In the genomic region with DNA sequence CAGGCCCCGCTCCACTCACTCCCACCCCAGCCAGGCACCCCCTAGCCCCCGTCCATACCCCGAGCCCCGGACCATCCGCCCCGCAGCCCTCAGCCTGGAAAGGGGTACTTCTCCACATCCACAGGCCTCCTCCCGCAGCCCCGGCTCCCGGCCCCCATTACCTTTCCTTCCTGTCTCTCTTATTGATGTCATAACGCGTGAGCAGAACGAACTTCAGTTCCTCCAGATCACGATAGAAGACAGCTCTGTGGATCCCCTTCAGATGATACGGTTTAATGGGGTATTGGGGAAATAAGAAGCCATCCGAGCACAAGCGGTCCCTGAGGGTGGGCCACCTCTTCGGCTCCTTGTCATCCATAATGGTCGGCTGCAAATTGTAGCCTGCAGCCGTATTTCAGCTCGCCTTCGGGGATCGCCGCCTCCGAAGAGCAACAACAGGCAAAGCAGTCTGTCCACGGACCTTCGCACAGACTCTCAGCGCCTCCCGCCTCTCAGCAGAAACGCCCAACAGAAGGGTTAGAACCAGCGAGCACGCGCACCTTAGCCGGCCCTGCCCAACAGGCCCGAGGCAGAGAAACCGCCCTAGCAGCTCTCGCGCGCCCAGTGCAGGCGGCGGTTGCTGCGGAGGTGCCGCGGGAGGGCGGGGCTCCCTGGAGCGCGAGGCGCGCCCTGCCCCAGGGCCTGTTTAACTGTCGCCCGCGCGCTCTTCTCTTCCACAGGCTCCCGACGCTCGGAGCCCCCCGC, we compare ENCODE assay signal across 1 cellular context.
TF ChIP-seq lines count a peak whose summit lies in the region.
"Not testable (repeated sequence)": the region's sequence is repeated elsewhere in the genome, so short reads cannot be mapped to it uniquely, and the experiment has no call there.

A gene (minus strand): TSS at position 474 of the 744 bp plus-strand sequence. CDS start 116 bp downstream, at position 358.

TF ChIP-seq in HepG2, 621 proteins besides CTCF, POLR2A, EP300 and RAD21 (continued from another document and continues in another):
- TF ChIP-seq, protein P1, sequence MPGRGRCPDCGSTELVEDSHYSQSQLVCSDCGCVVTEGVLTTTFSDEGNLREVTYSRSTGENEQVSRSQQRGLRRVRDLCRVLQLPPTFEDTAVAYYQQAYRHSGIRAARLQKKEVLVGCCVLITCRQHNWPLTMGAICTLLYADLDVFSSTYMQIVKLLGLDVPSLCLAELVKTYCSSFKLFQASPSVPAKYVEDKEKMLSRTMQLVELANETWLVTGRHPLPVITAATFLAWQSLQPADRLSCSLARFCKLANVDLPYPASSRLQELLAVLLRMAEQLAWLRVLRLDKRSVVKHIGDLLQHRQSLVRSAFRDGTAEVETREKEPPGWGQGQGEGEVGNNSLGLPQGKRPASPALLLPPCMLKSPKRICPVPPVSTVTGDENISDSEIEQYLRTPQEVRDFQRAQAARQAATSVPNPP (CRISPR knock-in tag; IDR thresholded peaks at IDR 0.05), result 0 out of 2 replicates have a peak, but pooled peaks have one; percentile 50
- TF ChIP-seq ZNF350 (CRISPR knock-in tag; IDR thresholded peaks at IDR 0.05; ENCODE audit: borderline replicate concordance, low read depth) (peak; percentile 31; the same call in 1 of the 2 replicates), LCORL (CRISPR knock-in tag; IDR thresholded peaks at IDR 0.05) (peak; percentile 36; the same call in 1 of the 2 replicates), ZNF292 (CRISPR knock-in tag; IDR thresholded peaks at IDR 0.05; ENCODE audit: borderline replicate concordance, low read depth) (peak; percentile 57; the same call in 1 of the 2 replicates), ZNF230 (CRISPR knock-in tag; IDR thresholded peaks at IDR 0.05) (0 out of 2 replicates have a peak, but pooled peaks have one; percentile 13), MYC (CRISPR knock-in tag; IDR thresholded peaks at IDR 0.05; ENCODE audit: borderline replicate concordance) (peak; percentile 25; the same call in 1 of the 2 replicates), REPIN1 (CRISPR knock-in tag; IDR thresholded peaks at IDR 0.05; ENCODE audit: borderline replicate concordance, low read depth) (0 out of 2 replicates have a peak, but pooled peaks have one; percentile 53), ZSCAN25 (CRISPR knock-in tag; IDR thresholded peaks at IDR 0.05) (0 out of 2 replicates have a peak, but pooled peaks have one; percentile 41), ZFX (CRISPR knock-in tag; IDR thresholded peaks at IDR 0.05; ENCODE audit: low read depth) (peak; percentile 84), ARNT2 (CRISPR knock-in tag; IDR thresholded peaks at IDR 0.05; ENCODE audit: low read depth) (peak; percentile 62; the same call in 1 of the 2 replicates), ZNF274 (CRISPR knock-in tag; IDR thresholded peaks at IDR 0.05) (peak; percentile 82; the same call in 1 of the 2 replicates), ZNF501 (CRISPR knock-in tag; IDR thresholded peaks at IDR 0.05) (peak; percentile 59; the same call in 1 of the 2 replicates), TMF1 (CRISPR knock-in tag; IDR thresholded peaks at IDR 0.05; ENCODE audit: low read depth) (0 out of 2 replicates have a peak, but pooled peaks have one; percentile 57), MXD4 (CRISPR knock-in tag; IDR thresholded peaks at IDR 0.05) (peak; percentile 54; the same call in 1 of the 2 replicates), NONO (CRISPR knock-in tag; conservative IDR thresholded peaks at IDR 0.05) (0 out of 2 replicates have a peak, but pooled peaks have one; percentile 6), ZFY (CRISPR knock-in tag; IDR thresholded peaks at IDR 0.05) (peak; percentile 63), ZNF546 (CRISPR knock-in tag; conservative IDR thresholded peaks at IDR 0.05) (0 out of 2 replicates have a peak, but pooled peaks have one; percentile 49), POGZ (CRISPR knock-in tag; IDR thresholded peaks at IDR 0.05) (0 out of 2 replicates have a peak, but pooled peaks have one; percentile 40), TAF1 (CRISPR knock-in tag; IDR thresholded peaks at IDR 0.05) (peak; percentile 58), ZNF781 (CRISPR knock-in tag; IDR thresholded peaks at IDR 0.05; ENCODE audit: borderline replicate concordance, not compliant biosample characterization) (peak; percentile 42), NKX3-1 (CRISPR knock-in tag; IDR thresholded peaks at IDR 0.05) (0 out of 2 replicates have a peak, but pooled peaks have one; percentile 51), NFKB2 (CRISPR knock-in tag; IDR thresholded peaks at IDR 0.05; ENCODE audit: borderline replicate concordance) (peak; percentile 58; the same call in 1 of the 2 replicates), ZNF788 (CRISPR knock-in tag; IDR thresholded peaks at IDR 0.05; ENCODE audit: borderline replicate concordance) (peak; percentile 69; the same call in 1 of the 2 replicates), ZNF558 (CRISPR knock-in tag; IDR thresholded peaks at IDR 0.05; ENCODE audit: borderline replicate concordance) (0 out of 2 replicates have a peak, but pooled peaks have one; percentile 38), SAP130 (CRISPR knock-in tag; IDR thresholded peaks at IDR 0.05; ENCODE audit: low read depth) (peak; percentile 42; the same call in 1 of the 2 replicates), ZNF431 (CRISPR knock-in tag; IDR thresholded peaks at IDR 0.05; ENCODE audit: borderline replicate concordance, low read depth) (0 out of 2 replicates have a peak, but pooled peaks have one; percentile 27), KMT2B (CRISPR knock-in tag; IDR thresholded peaks at IDR 0.05) (peak; percentile 51), MAZ (CRISPR knock-in tag; IDR thresholded peaks at IDR 0.05; ENCODE audit: low read depth) (0 out of 2 replicates have a peak, but pooled peaks have one; percentile 44), BRD4 (CRISPR knock-in tag; IDR thresholded peaks at IDR 0.05) (0 out of 2 replicates have a peak, but pooled peaks have one; percentile 49)
- TF ChIP-seq, protein P2, sequence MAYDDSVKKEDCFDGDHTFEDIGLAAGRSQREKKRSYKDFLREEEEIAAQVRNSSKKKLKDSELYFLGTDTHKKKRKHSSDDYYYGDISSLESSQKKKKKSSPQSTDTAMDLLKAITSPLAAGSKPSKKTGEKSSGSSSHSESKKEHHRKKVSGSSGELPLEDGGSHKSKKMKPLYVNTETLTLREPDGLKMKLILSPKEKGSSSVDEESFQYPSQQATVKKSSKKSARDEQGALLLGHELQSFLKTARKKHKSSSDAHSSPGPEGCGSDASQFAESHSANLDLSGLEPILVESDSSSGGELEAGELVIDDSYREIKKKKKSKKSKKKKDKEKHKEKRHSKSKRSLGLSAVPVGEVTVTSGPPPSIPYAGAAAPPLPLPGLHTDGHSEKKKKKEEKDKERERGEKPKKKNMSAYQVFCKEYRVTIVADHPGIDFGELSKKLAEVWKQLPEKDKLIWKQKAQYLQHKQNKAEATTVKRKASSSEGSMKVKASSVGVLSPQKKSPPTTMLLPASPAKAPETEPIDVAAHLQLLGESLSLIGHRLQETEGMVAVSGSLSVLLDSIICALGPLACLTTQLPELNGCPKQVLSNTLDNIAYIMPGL (CRISPR knock-in tag; IDR thresholded peaks at IDR 0.05; ENCODE audit: borderline replicate concordance in 1 of 2, low read depth in 1 of 2), result peak in 1 of 2 experiments; percentile 36; a peak in 1 of 4 replicates
- TF ChIP-seq, protein P3, sequence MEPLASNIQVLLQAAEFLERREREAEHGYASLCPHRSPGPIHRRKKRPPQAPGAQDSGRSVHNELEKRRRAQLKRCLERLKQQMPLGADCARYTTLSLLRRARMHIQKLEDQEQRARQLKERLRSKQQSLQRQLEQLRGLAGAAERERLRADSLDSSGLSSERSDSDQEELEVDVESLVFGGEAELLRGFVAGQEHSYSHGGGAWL (CRISPR knock-in tag; IDR thresholded peaks at IDR 0.05), result 0 out of 2 replicates have a peak, but pooled peaks have one; percentile 24
- TF ChIP-seq LCORL (IDR thresholded peaks at IDR 0.05); NONO (IDR thresholded peaks at IDR 0.05); MAZ (IDR thresholded peaks at IDR 0.05; ENCODE audit: borderline replicate concordance, low read depth, low read length): not testable (repeated sequence)
- TF ChIP-seq, protein P4, sequence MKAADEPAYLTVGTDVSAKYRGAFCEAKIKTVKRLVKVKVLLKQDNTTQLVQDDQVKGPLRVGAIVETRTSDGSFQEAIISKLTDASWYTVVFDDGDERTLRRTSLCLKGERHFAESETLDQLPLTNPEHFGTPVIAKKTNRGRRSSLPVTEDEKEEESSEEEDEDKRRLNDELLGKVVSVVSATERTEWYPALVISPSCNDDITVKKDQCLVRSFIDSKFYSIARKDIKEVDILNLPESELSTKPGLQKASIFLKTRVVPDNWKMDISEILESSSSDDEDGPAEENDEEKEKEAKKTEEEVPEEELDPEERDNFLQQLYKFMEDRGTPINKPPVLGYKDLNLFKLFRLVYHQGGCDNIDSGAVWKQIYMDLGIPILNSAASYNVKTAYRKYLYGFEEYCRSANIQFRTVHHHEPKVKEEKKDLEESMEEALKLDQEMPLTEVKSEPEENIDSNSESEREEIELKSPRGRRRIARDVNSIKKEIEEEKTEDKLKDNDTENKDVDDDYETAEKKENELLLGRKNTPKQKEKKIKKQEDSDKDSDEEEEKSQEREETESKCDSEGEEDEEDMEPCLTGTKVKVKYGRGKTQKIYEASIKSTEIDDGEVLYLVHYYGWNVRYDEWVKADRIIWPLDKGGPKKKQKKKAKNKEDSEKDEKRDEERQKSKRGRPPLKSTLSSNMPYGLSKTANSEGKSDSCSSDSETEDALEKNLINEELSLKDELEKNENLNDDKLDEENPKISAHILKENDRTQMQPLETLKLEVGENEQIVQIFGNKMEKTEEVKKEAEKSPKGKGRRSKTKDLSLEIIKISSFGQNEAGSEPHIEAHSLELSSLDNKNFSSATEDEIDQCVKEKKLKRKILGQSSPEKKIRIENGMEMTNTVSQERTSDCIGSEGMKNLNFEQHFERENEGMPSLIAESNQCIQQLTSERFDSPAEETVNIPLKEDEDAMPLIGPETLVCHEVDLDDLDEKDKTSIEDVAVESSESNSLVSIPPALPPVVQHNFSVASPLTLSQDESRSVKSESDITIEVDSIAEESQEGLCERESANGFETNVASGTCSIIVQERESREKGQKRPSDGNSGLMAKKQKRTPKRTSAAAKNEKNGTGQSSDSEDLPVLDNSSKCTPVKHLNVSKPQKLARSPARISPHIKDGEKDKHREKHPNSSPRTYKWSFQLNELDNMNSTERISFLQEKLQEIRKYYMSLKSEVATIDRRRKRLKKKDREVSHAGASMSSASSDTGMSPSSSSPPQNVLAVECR (CRISPR knock-in tag; IDR thresholded peaks at IDR 0.05; ENCODE audit: borderline replicate concordance), result peak; percentile 61; the same call in 1 of the 2 replicates
- TF ChIP-seq, protein P5, sequence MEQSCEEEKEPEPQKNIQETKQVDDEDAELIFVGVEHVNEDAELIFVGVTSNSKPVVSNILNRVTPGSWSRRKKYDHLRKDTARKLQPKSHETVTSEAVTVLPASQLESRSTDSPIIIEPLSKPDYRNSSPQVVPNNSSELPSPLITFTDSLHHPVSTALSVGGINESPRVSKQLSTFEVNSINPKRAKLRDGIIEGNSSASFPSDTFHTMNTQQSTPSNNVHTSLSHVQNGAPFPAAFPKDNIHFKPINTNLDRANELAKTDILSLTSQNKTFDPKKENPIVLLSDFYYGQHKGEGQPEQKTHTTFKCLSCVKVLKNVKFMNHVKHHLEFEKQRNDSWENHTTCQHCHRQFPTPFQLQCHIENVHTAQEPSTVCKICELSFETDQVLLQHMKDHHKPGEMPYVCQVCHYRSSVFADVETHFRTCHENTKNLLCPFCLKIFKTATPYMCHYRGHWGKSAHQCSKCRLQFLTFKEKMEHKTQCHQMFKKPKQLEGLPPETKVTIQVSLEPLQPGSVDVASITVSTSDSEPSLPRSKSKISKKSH (CRISPR knock-in tag; IDR thresholded peaks at IDR 0.05; ENCODE audit: borderline replicate concordance), result 0 out of 2 replicates have a peak, but pooled peaks have one; percentile 36
- TF ChIP-seq, protein P6, sequence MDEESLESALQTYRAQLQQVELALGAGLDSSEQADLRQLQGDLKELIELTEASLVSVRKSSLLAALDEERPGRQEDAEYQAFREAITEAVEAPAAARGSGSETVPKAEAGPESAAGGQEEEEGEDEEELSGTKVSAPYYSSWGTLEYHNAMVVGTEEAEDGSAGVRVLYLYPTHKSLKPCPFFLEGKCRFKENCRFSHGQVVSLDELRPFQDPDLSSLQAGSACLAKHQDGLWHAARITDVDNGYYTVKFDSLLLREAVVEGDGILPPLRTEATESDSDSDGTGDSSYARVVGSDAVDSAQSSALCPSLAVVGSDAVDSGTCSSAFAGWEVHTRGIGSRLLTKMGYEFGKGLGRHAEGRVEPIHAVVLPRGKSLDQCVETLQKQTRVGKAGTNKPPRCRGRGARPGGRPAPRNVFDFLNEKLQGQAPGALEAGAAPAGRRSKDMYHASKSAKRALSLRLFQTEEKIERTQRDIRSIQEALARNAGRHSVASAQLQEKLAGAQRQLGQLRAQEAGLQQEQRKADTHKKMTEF (CRISPR knock-in tag; IDR thresholded peaks at IDR 0.05), result peak; percentile 58; the same call in 1 of the 2 replicates
- TF ChIP-seq, protein P7, sequence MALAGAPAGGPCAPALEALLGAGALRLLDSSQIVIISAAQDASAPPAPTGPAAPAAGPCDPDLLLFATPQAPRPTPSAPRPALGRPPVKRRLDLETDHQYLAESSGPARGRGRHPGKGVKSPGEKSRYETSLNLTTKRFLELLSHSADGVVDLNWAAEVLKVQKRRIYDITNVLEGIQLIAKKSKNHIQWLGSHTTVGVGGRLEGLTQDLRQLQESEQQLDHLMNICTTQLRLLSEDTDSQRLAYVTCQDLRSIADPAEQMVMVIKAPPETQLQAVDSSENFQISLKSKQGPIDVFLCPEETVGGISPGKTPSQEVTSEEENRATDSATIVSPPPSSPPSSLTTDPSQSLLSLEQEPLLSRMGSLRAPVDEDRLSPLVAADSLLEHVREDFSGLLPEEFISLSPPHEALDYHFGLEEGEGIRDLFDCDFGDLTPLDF (CRISPR knock-in tag; IDR thresholded peaks at IDR 0.05), result peak; percentile 27; the same call in 1 of the 2 replicates
- TF ChIP-seq, protein P8, sequence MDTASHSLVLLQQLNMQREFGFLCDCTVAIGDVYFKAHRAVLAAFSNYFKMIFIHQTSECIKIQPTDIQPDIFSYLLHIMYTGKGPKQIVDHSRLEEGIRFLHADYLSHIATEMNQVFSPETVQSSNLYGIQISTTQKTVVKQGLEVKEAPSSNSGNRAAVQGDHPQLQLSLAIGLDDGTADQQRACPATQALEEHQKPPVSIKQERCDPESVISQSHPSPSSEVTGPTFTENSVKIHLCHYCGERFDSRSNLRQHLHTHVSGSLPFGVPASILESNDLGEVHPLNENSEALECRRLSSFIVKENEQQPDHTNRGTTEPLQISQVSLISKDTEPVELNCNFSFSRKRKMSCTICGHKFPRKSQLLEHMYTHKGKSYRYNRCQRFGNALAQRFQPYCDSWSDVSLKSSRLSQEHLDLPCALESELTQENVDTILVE (CRISPR knock-in tag; IDR thresholded peaks at IDR 0.05), result peak; percentile 11; the same call in 1 of the 2 replicates
- TF ChIP-seq, protein P9, sequence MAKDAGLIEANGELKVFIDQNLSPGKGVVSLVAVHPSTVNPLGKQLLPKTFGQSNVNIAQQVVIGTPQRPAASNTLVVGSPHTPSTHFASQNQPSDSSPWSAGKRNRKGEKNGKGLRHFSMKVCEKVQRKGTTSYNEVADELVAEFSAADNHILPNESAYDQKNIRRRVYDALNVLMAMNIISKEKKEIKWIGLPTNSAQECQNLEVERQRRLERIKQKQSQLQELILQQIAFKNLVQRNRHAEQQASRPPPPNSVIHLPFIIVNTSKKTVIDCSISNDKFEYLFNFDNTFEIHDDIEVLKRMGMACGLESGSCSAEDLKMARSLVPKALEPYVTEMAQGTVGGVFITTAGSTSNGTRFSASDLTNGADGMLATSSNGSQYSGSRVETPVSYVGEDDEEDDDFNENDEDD (CRISPR knock-in tag; IDR thresholded peaks at IDR 0.05; ENCODE audit: borderline replicate concordance), result peak; percentile 20; the same call in 1 of the 2 replicates
